In genomic region chr2:129092871-129093385, GRCh38 we compare ENCODE assay signal across 20 cellular contexts.
DNase-seq lines count a peak whose midpoint lies in the region; FAIRE-seq and TF ChIP-seq lines count a peak whose summit lies in the region.
"Had no signal": no experiment of that assay in that cellular context is flagged by ENCODE, and none has a peak within 500 bp of the region (broad histone marks: within the 10 kb centered on the region; RNA-seq: fewer than 3 reads in every experiment).

No MANE protein-coding gene starts in this region.

- no peak for FAIRE-seq in GM12891 (lab: Jason Lieb, UNC)

- no peaks in the 10 kb centered on the region for H3K9me3 ChIP-seq in testis
- H3K9me3 ChIP-seq in tibial nerve, result no peaks in the 10 kb centered on the region
- H3K9me3 ChIP-seq: ovary, Peyer's patch, right lobe of liver had no signal

- H3K27ac ChIP-seq in testis (no peak overlapping the region), tibial nerve (no peak overlapping the region)
- H3K27ac ChIP-seq: ovary, Peyer's patch, right lobe of liver, VCaP had no signal

- peak; percentile 63 for DNase-seq in DMS153 treated with DMSO at 0.1 percent for 48 hours (lab: John Stamatoyannopoulos, UW; ENCODE audit: unreplicated experiment)
- DNase-seq in NCI-H128 (lab: John Stamatoyannopoulos, UW; ENCODE audit: unreplicated experiment), result peak; percentile 35
- peak; percentile 2 for DNase-seq in NCI-H2196 treated with DMSO at 0.1 percent for 48 hours (lab: John Stamatoyannopoulos, UW; ENCODE audit: unreplicated experiment)
- DNase-seq in kidney tubule cell (ENCODE audit: low spot score), result peak; percentile 4
- DNase-seq in testis, result no peak
- no peak for DNase-seq in GM12891 (ENCODE audit: insufficient read length, low spot score)
- no peak for DNase-seq in tibial nerve (ENCODE audit: low spot score in 2 of 2)
- no peak for DNase-seq in HCEC 1CT
- DNase-seq: activated CD4-positive, alpha-beta T cell treated with anti-CD3 and anti-CD28 coated beads, Interleukin-2, amount 10 ng/mL, durations not matched to agents 7 days and 5 days; activated effector memory CD4-positive, alpha-beta T cell treated with Interleukin-2 at 50 U/mL for 16 hours; CD4-positive, CD25-positive, alpha-beta regulatory T cell; left cardiac atrium; mesendoderm; naive thymus-derived CD8-positive, alpha-beta T cell; ovary; Peyer's patch; right lobe of liver; stimulated activated CD4-positive, alpha-beta T cell treated with anti-CD3 and anti-CD28 coated beads, Interleukin-15, amount 100 ng/mL, for 24 hours; T-helper 2 cell had no signal

- intact Hi-C loops in testis (cut with DNase I; ENCODE audit: low total_unique reads), result no loop called here

- H3K4me1 ChIP-seq in testis (no peaks in the 10 kb centered on the region), tibial nerve (no peaks in the 10 kb centered on the region)
- H3K4me1 ChIP-seq: Peyer's patch, right lobe of liver had no signal

- TF ChIP-seq CTCF in testis (IDR thresholded peaks at IDR 0.05) (no peak), tibial nerve (IDR thresholded peaks at IDR 0.05) (no peak)

- 72 to 90% methylated on average over 7 of the region's 7 CpGs for WGBS in testis, 2 donors
- 82 to 84% methylated on average over 7 of the region's 7 CpGs for WGBS in tibial nerve, 2 donors

- TF ChIP-seq POLR2A in testis (IDR thresholded peaks at IDR 0.05) (no peak), GM12891 (IDR thresholded peaks at IDR 0.05; ENCODE audit: low read depth, low read length) (no peak), tibial nerve (IDR thresholded peaks at IDR 0.05) (no peak)

- H3K36me3 ChIP-seq in testis (ENCODE audit: low read depth, missing control alignments), result no peaks in the 10 kb centered on the region
- H3K36me3 ChIP-seq in tibial nerve, result no peaks in the 10 kb centered on the region
- H3K36me3 ChIP-seq: ovary, Peyer's patch, right lobe of liver had no signal

- no peak overlapping the region for H3K4me3 ChIP-seq in testis
- H3K4me3 ChIP-seq in tibial nerve, result no peak overlapping the region
- H3K4me3 ChIP-seq: ovary, Peyer's patch, right lobe of liver had no signal

- H3K27me3 ChIP-seq in testis (no peaks in the 10 kb centered on the region), tibial nerve (no peaks in the 10 kb centered on the region)
- H3K27me3 ChIP-seq: ovary, Peyer's patch, right lobe of liver had no signal

- TF ChIP-seq EP300 in tibial nerve (IDR thresholded peaks at IDR 0.05), result no peak

TF ChIP-seq in GM12891, 5 proteins besides CTCF, POLR2A, EP300 and RAD21:
- TF ChIP-seq POLR2AphosphoS5 (IDR thresholded peaks at IDR 0.05; ENCODE audit: low read depth, low read length) (no peak), TAF1 (IDR thresholded peaks at IDR 0.05; ENCODE audit: low read depth, low read length) (no peak), PAX5 (IDR thresholded peaks at IDR 0.05; ENCODE audit: insufficient read depth, low read length, severe bottlenecking) (no peak), POU2F2 (IDR thresholded peaks at IDR 0.05; ENCODE audit: low read depth, low read length) (no peak), SPI1 (IDR thresholded peaks at IDR 0.05; ENCODE audit: low read depth, low read length) (no peak)

Comparison
In these comparisons a context has a peak if more than half of its experiments do, and no peak if none do; other contexts are left out.
1. DNase-seq: peak in DMS153 treated with DMSO at 0.1 percent for 48 hours (single experiment), NCI-H128 (single experiment), NCI-H2196 treated with DMSO at 0.1 percent for 48 hours (single experiment) and kidney tubule cell (single experiment); none in testis (single experiment), GM12891 (single experiment), tibial nerve (0 of 2) and HCEC 1CT (single experiment).